29 cellular contexts compared by ENCODE assay signal in genomic region chr9:114861922-114862605, GRCh38. TPM values are rescaled to one million over a fixed set of nuclear protein-coding genes. Genes with fewer than 3 reads are reported as not detected.
DNase-seq lines count a peak whose midpoint lies in the region; ATAC-seq and TF ChIP-seq lines count a peak whose summit lies in the region.
"Had no signal": no experiment of that assay in that cellular context is flagged by ENCODE, and none has a peak within 500 bp of the region (broad histone marks: within the 10 kb centered on the region; RNA-seq: fewer than 3 reads in every experiment).

No MANE protein-coding gene starts in this region.

- no peak for ATAC-seq in T-helper 17 cell
- ATAC-seq: activated T-cell treated with anti-CD3 and anti-CD28 coated beads, Interleukin-2, amount 50 U/mL, for 4 hours; right lobe of liver had no signal

- no peaks in the 10 kb centered on the region for H3K36me3 Mint-ChIP-seq in T-helper 17 cell (ENCODE audit: low read depth)
- H3K36me3 Mint-ChIP-seq: WTC11 had no signal

- H3K4me3 Mint-ChIP-seq in T-helper 17 cell = no peak overlapping the region
- H3K4me3 Mint-ChIP-seq: activated T-cell treated with anti-CD3 and anti-CD28 coated beads, Interleukin-2, amount 50 U/mL, for 4 hours; CD4-positive, alpha-beta T cell; neural crest cell; WTC11 had no signal

- H3K27ac ChIP-seq in stomach = no peak overlapping the region
- H3K27ac ChIP-seq: adrenal gland, epithelial cell of prostate, PC-9, right lobe of liver, testis had no signal

- no peak for TF ChIP-seq CTCF in stomach (IDR thresholded peaks at IDR 0.05)

- TF ChIP-seq POLR2A in stomach (IDR thresholded peaks at IDR 0.05) = no peak

- no peaks in the 10 kb centered on the region for H3K27me3 ChIP-seq in stomach
- H3K27me3 ChIP-seq: adrenal gland, right lobe of liver, testis had no signal

- H3K9me3 ChIP-seq in T-helper 17 cell (ENCODE audit: control insufficient read depth, low read length, poor library complexity, severe bottlenecking) (no peaks in the 10 kb centered on the region), stomach (no peaks in the 10 kb centered on the region)
- H3K9me3 ChIP-seq: adrenal gland, right lobe of liver, testis had no signal

- DNase-seq in DMS53 treated with DMSO at 0.1 percent for 48 hours (lab: John Stamatoyannopoulos, UW; ENCODE audit: unreplicated experiment) (peak; percentile 60), LHCN-M2 (ENCODE audit: low read depth) (peak; percentile 6), dermis microvascular lymphatic vessel endothelial cell (ENCODE audit: low read depth in 2 of 2) (peak; percentile 47 to 56), renal cortical epithelial cell (ENCODE audit: low read depth) (peak; percentile 92), T-helper 17 cell (no peak), NCI-H345 (lab: John Stamatoyannopoulos, UW) (no peak), stomach (no peak), GM19238 (ENCODE audit: insufficient read length, low spot score) (no peak)
- DNase-seq: activated CD4-positive, alpha-beta T cell treated with anti-CD3 and anti-CD28 coated beads, Interleukin-2, amount 50 U/mL, for 1 hour; activated naive CD4-positive, alpha-beta T cell treated with Interleukin-2 at 50 U/mL for 16 hours; activated T-cell treated with anti-CD3 and anti-CD28 coated beads, Interleukin-2, amount 50 U/mL, for 4 hours; adrenal gland; CD4-positive, alpha-beta T cell; GOT3; heart right ventricle; mammary epithelial cell; NCI-H1105; NCI-H446; PC-9; posterior cingulate gyrus; right lobe of liver; SHP77; stimulated activated naive CD4-positive, alpha-beta T cell; SW 1271; T1000; testis had no signal

- peaks cover 7% of the 10 kb centered on the region for H3K4me1 Mint-ChIP-seq in T-helper 17 cell

- TF ChIP-seq EP300 in stomach (IDR thresholded peaks at IDR 0.05) = no peak

- H3K27ac Mint-ChIP-seq in T-helper 17 cell = no peak overlapping the region
- H3K27ac Mint-ChIP-seq: CD4-positive, alpha-beta T cell; WTC11 had no signal

- 82 to 92% (median 90%) methylated on average over 11 of the region's 11 CpGs for WGBS in stomach, 5 donors

- no peaks in the 10 kb centered on the region for H3K27me3 Mint-ChIP-seq in T-helper 17 cell
- H3K27me3 Mint-ChIP-seq: CD4-positive, alpha-beta T cell had no signal

- intact Hi-C loops in stomach (cut with DNase I; ENCODE audit: low total_unique reads) = no loop called here

- no peaks in the 10 kb centered on the region for H3K36me3 ChIP-seq in stomach
- H3K36me3 ChIP-seq: adrenal gland, heart right ventricle, right lobe of liver had no signal

- H3K4me3 ChIP-seq in stomach = no peak overlapping the region
- H3K4me3 ChIP-seq: adrenal gland, heart right ventricle, PC-9, right lobe of liver, testis had no signal

- H3K4me1 ChIP-seq in stomach = no peaks in the 10 kb centered on the region
- H3K4me1 ChIP-seq: adrenal gland, right lobe of liver, testis had no signal

RNA-seq across cellular contexts. Expression of gene TNFSF15, which starts 56.2 kb away (rescaled TPM):
- total RNA-seq in LHCN-M2 (2014; rRNA removed) = 0.06 and 0.13 TPM in 2 replicates
- polyA plus RNA-seq in LHCN-M2 (2012) = 0.13 TPM
- 0.90 and 4.3 TPM in 2 replicates for total RNA-seq in dermis microvascular lymphatic vessel endothelial cell
- total RNA-seq in renal cortical epithelial cell = 1.3 and 7.3 TPM in 2 replicates
- under 1 TPM in 1 of 2 donors, not detected in 1; 0.05 TPM for total RNA-seq in T-helper 17 cell
- 10 to 100 TPM in 1 of 5 donors, 1 to 10 TPM in 4; 1.4 to 12.3 (median 5.9) TPM for total RNA-seq in stomach
- polyA plus RNA-seq in stomach = 1 to 10 TPM in 2 of 3 donors, under 1 TPM in 1; 0.31 to 1.1 (median 1.1) TPM
- total RNA-seq: CD4-positive, alpha-beta T cell; neural crest cell had no signal

Comparison
In these comparisons a context has a peak if more than half of its experiments do, and no peak if none do; other contexts are left out.
1. DNase-seq: peak in DMS53 treated with DMSO at 0.1 percent for 48 hours (single experiment), LHCN-M2 (single experiment), dermis microvascular lymphatic vessel endothelial cell (2 of 2) and renal cortical epithelial cell (single experiment); none in T-helper 17 cell (0 of 3), NCI-H345 (single experiment), stomach (single experiment) and GM19238 (single experiment).